13 cellular contexts compared by ENCODE assay signal in the genomic region with DNA sequence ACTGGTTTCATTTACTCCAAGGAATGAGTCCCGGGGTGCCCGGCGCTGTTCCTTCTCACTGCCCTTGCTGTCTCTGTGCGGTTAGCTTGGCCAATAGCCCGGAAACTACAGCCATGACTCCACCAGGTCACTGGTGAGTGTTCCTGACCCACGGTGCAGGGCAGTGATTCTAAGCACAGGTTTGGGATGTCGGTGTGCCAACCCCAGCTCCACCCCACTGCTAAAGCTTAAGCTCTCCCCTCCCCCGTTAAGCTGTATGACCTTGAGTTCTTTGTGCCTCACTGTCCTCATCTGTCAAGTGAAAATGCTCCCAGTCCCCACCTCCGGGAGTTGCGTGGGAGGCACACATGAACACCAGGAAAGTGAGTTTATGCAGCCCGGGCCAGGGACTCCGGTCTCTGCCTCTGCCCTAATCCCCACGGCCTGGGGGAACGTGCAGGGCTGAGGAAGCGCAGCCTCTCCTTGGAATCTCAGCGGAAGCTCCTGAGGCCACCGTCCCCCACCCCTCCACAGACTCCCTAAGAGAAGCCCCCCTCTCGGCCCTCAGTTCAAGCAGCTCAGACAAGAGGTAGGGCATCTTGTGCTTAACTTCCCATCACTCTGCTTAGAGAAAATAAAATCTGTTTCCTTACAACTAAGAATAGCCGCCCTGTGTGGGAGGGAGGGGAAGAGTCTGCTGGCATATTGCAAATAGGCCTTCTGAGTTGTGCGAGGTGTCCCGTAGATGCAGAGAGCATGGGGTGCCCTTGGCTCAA.
DNase-seq lines count a peak whose midpoint lies in the region; TF ChIP-seq lines count a peak whose summit lies in the region.
"Had no signal": no experiment of that assay in that cellular context is flagged by ENCODE, and none has a peak within 500 bp of the region (broad histone marks: within the 10 kb centered on the region; RNA-seq: fewer than 3 reads in every experiment).

No MANE protein-coding gene starts in this region.

- no peak overlapping the region for H3K9ac ChIP-seq in mammary epithelial cell (ENCODE audit: insufficient read depth, low read length)

- no peak overlapping the region for H3K4me3 Mint-ChIP-seq in MCF 10A (ENCODE audit: unreplicated experiment)
- H3K4me3 Mint-ChIP-seq: activated naive CD8-positive, alpha-beta T cell treated with anti-CD3 and anti-CD28 coated beads, Interleukin-2, amount 10 ng/mL, durations not matched to agents 7 days and 5 days; T-cell had no signal

- TF ChIP-seq POLR2A in vagina (IDR thresholded peaks at IDR 0.05) = no peak

- BruUV-seq in MCF 10A (replicated peaks; lab: Mats Ljungman, UMichigan) (no TSS peak), mammary epithelial cell (replicated peaks; lab: Mats Ljungman, UMichigan) (no TSS peak)

- in situ Hi-C loops in mammary epithelial cell (cut with MboI; ENCODE audit: low sequenced_read_pairs in 2 of 2) = no loop called here

- DNase-seq in MCF 10A (ENCODE audit: unreplicated experiment) = peak; percentile 71
- DNase-seq in mammary epithelial cell = no peak
- peak; percentile 73 for DNase-seq in epithelial cell of proximal tubule (ENCODE audit: low read depth)
- DNase-seq in mucosa of gallbladder (ENCODE audit: low spot score) = peak; percentile 13
- DNase-seq in vagina (ENCODE audit: extremely low spot score in 2 of 2) = no peak
- DNase-seq in activated CD8-positive, alpha-beta memory T cell treated with anti-CD3 and anti-CD28 coated beads, Interleukin-2, amount 50 U/mL, for 48 hours = no peak
- DNase-seq in globus pallidus (ENCODE audit: low spot score) = no peak
- no peak for DNase-seq in NCI-H2227 treated with DMSO at 0.1 percent for 48 hours (lab: John Stamatoyannopoulos, UW)
- DNase-seq: activated naive CD8-positive, alpha-beta T cell treated with anti-CD3 and anti-CD28 coated beads, Interleukin-2, amount 10 ng/mL, durations not matched to agents 7 days and 5 days; lower lobe of right lung; NCI-H774; T-cell had no signal

- no peaks in the 10 kb centered on the region for H3K4me1 Mint-ChIP-seq in MCF 10A (ENCODE audit: insufficient read depth, unreplicated experiment)
- H3K4me1 Mint-ChIP-seq: activated naive CD8-positive, alpha-beta T cell treated with anti-CD3 and anti-CD28 coated beads, Interleukin-2, amount 10 ng/mL, durations not matched to agents 7 days and 5 days; T-cell had no signal

- no peaks in the 10 kb centered on the region for H3K27me3 ChIP-seq in mammary epithelial cell (ENCODE audit: insufficient read depth, low read length)
- no peaks in the 10 kb centered on the region for H3K27me3 ChIP-seq in vagina

- no peaks in the 10 kb centered on the region for H3K36me3 ChIP-seq in mammary epithelial cell (ENCODE audit: insufficient read depth, low read length)
- no peaks in the 10 kb centered on the region for H3K36me3 ChIP-seq in vagina
- H3K36me3 ChIP-seq: lower lobe of right lung had no signal

- H3K27me3 Mint-ChIP-seq in MCF 10A (ENCODE audit: insufficient read depth, unreplicated experiment) = no peaks in the 10 kb centered on the region
- H3K27me3 Mint-ChIP-seq: T-cell had no signal

- intact Hi-C loops in MCF 10A (cut with micrococcal nuclease) = no loop called here
- intact Hi-C loops in mammary epithelial cell (cut with micrococcal nuclease) = no loop called here
- intact Hi-C loops in vagina (cut with DNase I) = no loop called here

- H3K27ac ChIP-seq in mammary epithelial cell (ENCODE audit: insufficient read depth, low read depth, low read length) (no peak overlapping the region), vagina (peak overlapping the region; percentile 57)
- H3K27ac ChIP-seq: epithelial cell of prostate, lower lobe of right lung had no signal

- H3K9me3 Mint-ChIP-seq in MCF 10A (ENCODE audit: unreplicated experiment) = no peaks in the 10 kb centered on the region
- H3K9me3 Mint-ChIP-seq: activated naive CD8-positive, alpha-beta T cell treated with anti-CD3 and anti-CD28 coated beads, Interleukin-2, amount 10 ng/mL, durations not matched to agents 7 days and 5 days; T-cell had no signal

- 85% methylated on average over 19 of the region's 21 CpGs for WGBS in mammary epithelial cell (ENCODE audit: low coverage, missing lambda C conversion rate)

- TF ChIP-seq CTCF in MCF 10A (IDR thresholded peaks at IDR 0.05; ENCODE audit: unreplicated experiment) = no peak
- no peak for TF ChIP-seq CTCF in mammary epithelial cell (conservative IDR thresholded peaks at IDR 0.05 in 1 of 2, IDR thresholded peaks at IDR 0.05 in 1 of 2; ENCODE audit: extremely low read depth in 1 of 2, insufficient read depth in 1 of 2, low read depth in 1 of 2, low read length in 2 of 2)
- peak; percentile 2 for TF ChIP-seq CTCF in epithelial cell of proximal tubule (conservative IDR thresholded peaks at IDR 0.05; ENCODE audit: low read depth, low read length)
- no peak for TF ChIP-seq CTCF in vagina (IDR thresholded peaks at IDR 0.05)

- H3K27ac Mint-ChIP-seq in MCF 10A (ENCODE audit: low read depth, unreplicated experiment) = no peak overlapping the region
- H3K27ac Mint-ChIP-seq: activated naive CD8-positive, alpha-beta T cell treated with anti-CD3 and anti-CD28 coated beads, Interleukin-2, amount 10 ng/mL, durations not matched to agents 7 days and 5 days; T-cell had no signal

- dilution Hi-C loops in mammary epithelial cell (cut with HindIII; ENCODE audit: low sequenced_read_pairs) = no loop called here

- no peak overlapping the region for H2AFZ ChIP-seq in mammary epithelial cell (ENCODE audit: low read depth, low read length)

- H4K20me1 ChIP-seq in mammary epithelial cell (ENCODE audit: insufficient read depth, low read length) = no peaks in the 10 kb centered on the region

- H3K4me1 ChIP-seq in mammary epithelial cell (ENCODE audit: insufficient read depth, low read length) (no peaks in the 10 kb centered on the region), vagina (peaks cover 7% of the 10 kb centered on the region)
- H3K4me1 ChIP-seq: lower lobe of right lung had no signal

- H3K79me2 ChIP-seq in mammary epithelial cell (ENCODE audit: insufficient read depth, low read length) = no peaks in the 10 kb centered on the region

- POLR2A ChIA-PET in MCF 10A (lab: Yijun Ruan, JAX) = no interaction called here

- H3K4me3 ChIP-seq in mammary epithelial cell (replicated peaks in 1 of 3; ENCODE audit: insufficient read depth in 1 of 3, low read depth in 2 of 3, low read length in 3 of 3) = no peak overlapping the region
- no peak overlapping the region for H3K4me3 ChIP-seq in epithelial cell of proximal tubule (ENCODE audit: low read depth, low read length)
- peak overlapping the region in 1 of 2 donors; percentile 11 for H3K4me3 ChIP-seq in vagina
- H3K4me3 ChIP-seq: lower lobe of right lung had no signal

- CTCF ChIA-PET in MCF 10A (lab: Yijun Ruan, JAX) = interaction anchor here (0.6 kb wide), 1 partner anchor 22 kb away, joined by 3 read pairs; no protein-coding TSS in a partner anchor
- CTCF ChIA-PET in mammary epithelial cell (lab: Charles Lee; ENCODE audit: low non-redundant PET) = no interaction called here

- H3K4me2 ChIP-seq in mammary epithelial cell (ENCODE audit: insufficient read depth, low read depth, low read length) = no peak overlapping the region

- H3K9me3 ChIP-seq in mammary epithelial cell (replicated peaks; ENCODE audit: insufficient read depth, low read length) (no peaks in the 10 kb centered on the region), vagina (no peaks in the 10 kb centered on the region)
- H3K9me3 ChIP-seq: lower lobe of right lung had no signal

- no peaks in the 10 kb centered on the region for H3K36me3 Mint-ChIP-seq in MCF 10A (ENCODE audit: insufficient read depth, unreplicated experiment)
- H3K36me3 Mint-ChIP-seq: activated naive CD8-positive, alpha-beta T cell treated with anti-CD3 and anti-CD28 coated beads, Interleukin-2, amount 10 ng/mL, durations not matched to agents 7 days and 5 days; T-cell had no signal

Comparison
In these comparisons a context has a peak if more than half of its experiments do, and no peak if none do; other contexts are left out.
1. DNase-seq: peak in MCF 10A (single experiment), epithelial cell of proximal tubule (single experiment) and mucosa of gallbladder (single experiment); none in mammary epithelial cell (single experiment), vagina (0 of 2), activated CD8-positive, alpha-beta memory T cell treated with anti-CD3 and anti-CD28 coated beads, Interleukin-2, amount 50 U/mL, for 48 hours (single experiment), globus pallidus (single experiment) and NCI-H2227 treated with DMSO at 0.1 percent for 48 hours (single experiment).